Comparison of ENCODE assay signal across 22 cellular contexts in genomic region chr20:62513991-62514390, GRCh38. TPM values are rescaled to one million over a fixed set of nuclear protein-coding genes. Genes with fewer than 3 reads are reported as not detected.
DNase-seq lines count a peak whose midpoint lies in the region; ATAC-seq, FAIRE-seq and TF ChIP-seq lines count a peak whose summit lies in the region.
"Had no signal": no experiment of that assay in that cellular context is flagged by ENCODE, and none has a peak within 500 bp of the region (broad histone marks: within the 10 kb centered on the region; RNA-seq: fewer than 3 reads in every experiment).

No MANE protein-coding gene starts in this region.

- H3K9me3 ChIP-seq in cardiac muscle cell (ENCODE audit: low read depth) (no peaks in the 10 kb centered on the region), H1 (ENCODE audit: insufficient read depth in 2 of 2, low read depth in 1 of 2, low read length in 1 of 2) (no peaks in the 10 kb centered on the region), neural progenitor cell (ENCODE audit: low read depth) (no peaks in the 10 kb centered on the region), skeletal muscle tissue (ENCODE audit: control insufficient read depth in 3 of 3, low read length in 3 of 3) (no peaks in the 10 kb centered on the region)
- H3K9me3 ChIP-seq: A549, HAP-1 had no signal

- H4K20me1 ChIP-seq in H1 (replicated peaks in 1 of 2; ENCODE audit: control insufficient read depth in 1 of 2, insufficient read depth in 2 of 2, low read length in 2 of 2) = no peaks in the 10 kb centered on the region
- H4K20me1 ChIP-seq in neural progenitor cell (ENCODE audit: low read depth) = no peaks in the 10 kb centered on the region

- DNase-seq in cardiac muscle cell (ENCODE audit: low read depth in 1 of 2, low spot score in 1 of 2) (no peak), cardiac septum (ENCODE audit: low spot score) (no peak), H1 (ENCODE audit: low read depth in 1 of 2, low spot score in 2 of 2) (no peak), neural progenitor cell (ENCODE audit: low spot score) (no peak), SIG-M5 treated with dmso at 0.1 percent for 504 hours (lab: John Stamatoyannopoulos, UW; ENCODE audit: unreplicated experiment) (no peak)
- DNase-seq: AML-193; Calu3; CD8-positive, alpha-beta T cell; DMS79 treated with DMSO at 0.1 percent for 48 hours; GF-D8; KBM-7 had no signal

- H2AK5ac ChIP-seq in H1 (ENCODE audit: low read depth, low read length) = no peak overlapping the region

- no peak overlapping the region for H4K5ac ChIP-seq in H1 (ENCODE audit: insufficient read length, low read depth, low read length)

- H3K4me1 ChIP-seq in cardiac muscle cell (ENCODE audit: low read depth) (peaks cover 40% of the 10 kb centered on the region), H1 (replicated peaks in 1 of 4; ENCODE audit: control insufficient read depth in 3 of 4, insufficient read depth in 4 of 4, low read length in 3 of 4) (no peaks in the 10 kb centered on the region), neural progenitor cell (no peaks in the 10 kb centered on the region), skeletal muscle tissue (ENCODE audit: control insufficient read depth in 3 of 3, insufficient read depth in 3 of 3, low read length in 3 of 3) (peaks cover 40 to 77% (median 66%) of the 10 kb centered on the region in 3 donors)
- H3K4me1 ChIP-seq: A549, HAP-1 had no signal

- H3K4me2 ChIP-seq in H1 (ENCODE audit: insufficient read depth in 1 of 2, low read depth in 2 of 2, low read length in 2 of 2) = no peak overlapping the region
- H3K4me2 ChIP-seq in neural progenitor cell = no peak overlapping the region
- H3K4me2 ChIP-seq: A549 had no signal

- no peak overlapping the region for H2BK15ac ChIP-seq in H1 (ENCODE audit: low read length)

- TF ChIP-seq CTCF in cardiac muscle cell (IDR thresholded peaks at IDR 0.05; ENCODE audit: low read depth, low read length) (no peak), H1 (IDR thresholded peaks at IDR 0.05; ENCODE audit: control extremely low read depth in 1 of 3, insufficient read depth in 1 of 3, low read depth in 1 of 3, low read length in 3 of 3) (no peak), neural progenitor cell (IDR thresholded peaks at IDR 0.05) (no peak)

- no peak overlapping the region for H3K23ac ChIP-seq in H1 (ENCODE audit: insufficient read length)

- H3K27ac ChIP-seq in cardiac muscle cell (peak overlapping the region; percentile 88), H1 (ENCODE audit: low read depth, low read length) (no peak overlapping the region), neural progenitor cell (no peak overlapping the region), skeletal muscle tissue (ENCODE audit: low read depth, low read length) (peak overlapping the region; percentile 99)
- H3K27ac ChIP-seq: 22Rv1, A549, HL-60 had no signal

- H3K36me3 Mint-ChIP-seq in neural progenitor cell = no peaks in the 10 kb centered on the region
- H3K36me3 Mint-ChIP-seq: CD8-positive, alpha-beta T cell; IgD-negative memory B cell had no signal

- peak overlapping the region; percentile 59 for H3K27ac Mint-ChIP-seq in neural progenitor cell
- H3K27ac Mint-ChIP-seq: CD8-positive, alpha-beta T cell; IgD-negative memory B cell had no signal

- H3K79me2 ChIP-seq in H1 (ENCODE audit: control insufficient read depth in 1 of 2, insufficient read depth in 2 of 2, low read length in 2 of 2) (no peaks in the 10 kb centered on the region), neural progenitor cell (ENCODE audit: low read depth) (no peaks in the 10 kb centered on the region)

- no peak for FAIRE-seq in H1 (lab: Jason Lieb, UNC)
- FAIRE-seq: A549, HepG2 had no signal

- H2AFZ ChIP-seq in H1 (ENCODE audit: low read length) (no peak overlapping the region), neural progenitor cell (replicated peaks) (no peak overlapping the region)

- no peak overlapping the region for H4K8ac ChIP-seq in H1 (ENCODE audit: extremely low read depth, insufficient read depth, low read length)

- H3K9me3 Mint-ChIP-seq in neural progenitor cell = no peaks in the 10 kb centered on the region
- H3K9me3 Mint-ChIP-seq: CD8-positive, alpha-beta T cell; IgD-negative memory B cell had no signal

- 92% methylated on average over 11 of the region's 14 CpGs; no CpG with 5 or more reads in 1 of the 2 experiments for WGBS in H1 (ENCODE audit: extremely low coverage in 1 of 2, insufficient coverage in 1 of 2, insufficient read length in 1 of 2, insufficient replicate concordance in 2 of 2, low coverage in 1 of 2, low lambda C conversion rate in 2 of 2, missing lambda C conversion rate in 1 of 2), 2 experiments

- H2BK12ac ChIP-seq in H1 (ENCODE audit: low read depth, low read length) = no peak overlapping the region

- H3K4me3 ChIP-seq in cardiac muscle cell = no peak overlapping the region
- no peak overlapping the region for H3K4me3 ChIP-seq in H1 (ENCODE audit: extremely low read depth in 1 of 4, insufficient read depth in 2 of 4, low read depth in 3 of 4, low read length in 4 of 4)
- H3K4me3 ChIP-seq in neural progenitor cell = no peak overlapping the region
- no peak overlapping the region for H3K4me3 ChIP-seq in skeletal muscle tissue (ENCODE audit: low read length in 3 of 3)
- H3K4me3 ChIP-seq: A549, HAP-1 had no signal

- no peaks in the 10 kb centered on the region for H3K27me3 ChIP-seq in cardiac muscle cell
- no peaks in the 10 kb centered on the region; a peak in 1 of 7 replicates for H3K27me3 ChIP-seq in H1 (replicated peaks in 1 of 4; ENCODE audit: control insufficient read depth in 3 of 4, extremely low read depth in 1 of 4, insufficient read depth in 3 of 4, low read length in 3 of 4)
- H3K27me3 ChIP-seq in neural progenitor cell = no peaks in the 10 kb centered on the region
- H3K27me3 ChIP-seq in skeletal muscle tissue (ENCODE audit: control insufficient read depth in 3 of 3, insufficient read depth in 3 of 3, low read length in 3 of 3) = peaks cover 0 to 24% (median 4%) of the 10 kb centered on the region in 3 donors

- H2BK5ac ChIP-seq in H1 (ENCODE audit: low read depth, low read length) = 0 out of 2 replicates have a peak overlapping the region, but pooled peaks have one; percentile 44

- no peak overlapping the region for H3K18ac ChIP-seq in H1 (ENCODE audit: extremely low read depth, low read length)

- H3K4me1 Mint-ChIP-seq in neural progenitor cell = peaks cover 4% of the 10 kb centered on the region
- H3K4me1 Mint-ChIP-seq: IgD-negative memory B cell had no signal

- H3K9ac ChIP-seq in H1 (replicated peaks in 1 of 4; ENCODE audit: extremely low read depth in 1 of 4, low read depth in 3 of 4, low read length in 3 of 4) = no peak overlapping the region
- no peak overlapping the region for H3K9ac ChIP-seq in neural progenitor cell
- peak overlapping the region in 2 of 3 donors; percentile 86 to 95 for H3K9ac ChIP-seq in skeletal muscle tissue (ENCODE audit: low read depth in 1 of 3, low read length in 3 of 3)

- peaks cover 1% of the 10 kb centered on the region; the same call in 1 of the 2 replicates for H3K23me2 ChIP-seq in H1 (ENCODE audit: low read depth, low read length)

- H3F3A ChIP-seq in neural progenitor cell (ENCODE audit: low read depth) = no peaks in the 10 kb centered on the region

- intact Hi-C loops in cardiac septum (cut with DNase I) = loop anchor here (5.0 kb wide), 1 partner anchor 68 kb away; no protein-coding TSS in a partner anchor

- no peak for TF ChIP-seq EP300 in H1 (IDR thresholded peaks at IDR 0.05; ENCODE audit: borderline replicate concordance in 1 of 2, low read depth in 2 of 2, low read length in 2 of 2)

- H3K56ac ChIP-seq in H1 (replicated peaks; ENCODE audit: insufficient read length, low read depth, low read length) = no peak overlapping the region

- H2BK20ac ChIP-seq in H1 (ENCODE audit: low read length) = no peak overlapping the region

- H3K27me3 Mint-ChIP-seq in neural progenitor cell (ENCODE audit: insufficient read depth, low read depth) = peaks cover 7% of the 10 kb centered on the region

- no peak for TF ChIP-seq RAD21 in H1 (IDR thresholded peaks at IDR 0.05 in 1 of 2, conservative IDR thresholded peaks at IDR 0.05 in 1 of 2; ENCODE audit: low read depth in 2 of 2, low read length in 2 of 2)

- CTCF ChIA-PET in H1 (lab: Charles Lee; ENCODE audit: partially characterized antibody) = interaction anchor here (1.1 to 1.6 kb wide), 6 partner anchors 9 to 103 kb away, joined by 3 to 8 read pairs (median 5); no protein-coding TSS in a partner anchor

- no peaks in the 10 kb centered on the region; the same call in 1 of the 2 replicates for H3K79me1 ChIP-seq in H1 (ENCODE audit: low read depth, low read length)

- ATAC-seq in GM18907 (IDR thresholded peaks at IDR 0.05; ENCODE audit: unreplicated experiment) = no peak
- ATAC-seq in HG03039 (IDR thresholded peaks at IDR 0.05; ENCODE audit: unreplicated experiment) = no peak
- ATAC-seq: A549; CD8-positive, alpha-beta T cell; HepG2 had no signal

- no peak overlapping the region for H3K14ac ChIP-seq in H1 (ENCODE audit: insufficient read length)

- POLR2A ChIA-PET in H1 (lab: Charles Lee; ENCODE audit: partially characterized antibody) = interaction anchor here (1.1 kb wide), 1 partner anchor 19 kb away, joined by 3 read pairs; no protein-coding TSS in a partner anchor

- TF ChIP-seq POLR2A in H1 (IDR thresholded peaks at IDR 0.05; ENCODE audit: control extremely low read depth in 1 of 2, low read depth in 2 of 2, low read length in 2 of 2) = no peak

- H2BK120ac ChIP-seq in H1 (replicated peaks; ENCODE audit: low read depth, low read length) = no peak overlapping the region

- no peak overlapping the region for H3K4me3 Mint-ChIP-seq in neural progenitor cell
- H3K4me3 Mint-ChIP-seq: CD8-positive, alpha-beta T cell had no signal

- H3K36me3 ChIP-seq in cardiac muscle cell (no peaks in the 10 kb centered on the region), H1 (ENCODE audit: control insufficient read depth in 2 of 4, insufficient read depth in 4 of 4, low read length in 3 of 4) (no peaks in the 10 kb centered on the region), neural progenitor cell (no peaks in the 10 kb centered on the region), skeletal muscle tissue (ENCODE audit: control insufficient read depth in 3 of 3, insufficient read depth in 3 of 3, low read length in 3 of 3) (no peaks in the 10 kb centered on the region)
- H3K36me3 ChIP-seq: HAP-1 had no signal

- H4K91ac ChIP-seq in H1 (replicated peaks; ENCODE audit: insufficient read length, low read length) = no peak overlapping the region

- H3K4ac ChIP-seq in H1 (replicated peaks; ENCODE audit: insufficient read length, low read depth, low read length) = no peak overlapping the region

RNA-seq across cellular contexts. Expression of gene GATA5, which starts 38.2 kb away (rescaled TPM):
- total RNA-seq in cardiac muscle cell (79.0 and 103 TPM in 2 replicates), cardiac septum (1.0 TPM), neural progenitor cell (ENCODE audit: low replicate concordance) (0.12 TPM in 1 of 2 replicates, not detected in the other), skeletal muscle tissue (0.52 TPM)
- polyA plus RNA-seq in cardiac muscle cell (66.8 and 96.5 TPM in 2 replicates), H1 (2011; rRNA removed) (0.08 TPM in 2 replicates)
- 0.11 and 0.15 TPM in 2 replicates for total RNA-seq in H1 (2021; fragmentation: NEBNext Ultra II Directional; extraction: Animal tissue kit (Norgen Biotek cat#: 25700))
- 0.10 TPM for polyA plus RNA-seq in H1 (2011; cell fraction: cytosol; rRNA removed)
- polyA plus RNA-seq in H1 (2011; cell fraction: nucleus; rRNA removed) = 0.14 TPM
- polyA plus RNA-seq in H1 (2012, experiment 1 of 2) = 0.11 to 0.17 TPM (median 0.12 TPM) in 3 of 4 replicates, not detected in the other
- polyA plus RNA-seq in H1 (2012, experiment 2 of 2) = 0.12 TPM
- polyA plus RNA-seq in H1 (2013, experiment 1 of 2) = 0.08 TPM
- 0.07 TPM for polyA plus RNA-seq in H1 (2013, experiment 2 of 2)
- polyA minus RNA-seq in H1 (2011; rRNA and poly(A)+ RNA removed) = 0.05 and 0.06 TPM in 2 replicates
- not detected for polyA minus RNA-seq in H1 (2011; cell fraction: cytosol; rRNA and poly(A)+ RNA removed)
- polyA minus RNA-seq in H1 (2011; cell fraction: nucleus; rRNA and poly(A)+ RNA removed) = not detected
- total RNA-seq: Calu3; CD8-positive, alpha-beta T cell; HT1080 had no signal
- polyA plus RNA-seq: BJ, IgD-negative memory B cell had no signal

Comparison
In these comparisons a context has a peak if more than half of its experiments do, and no peak if none do; other contexts are left out.
1. RNA of gene GATA5, which starts 38.2 kb away (total RNA-seq): 79.0 to 103 TPM in cardiac muscle cell; 1.0 TPM in cardiac septum (single experiment), 0.52 TPM in skeletal muscle tissue (single experiment), 0.11 to 0.15 TPM in H1 and 0.12 TPM in neural progenitor cell; every median in the first group is over 10 times any median in the second.
2. H3K27ac ChIP-seq: peak in cardiac muscle cell (single experiment) and skeletal muscle tissue (single experiment); none in H1 (single experiment) and neural progenitor cell (single experiment).
3. H3K9ac ChIP-seq: peak in skeletal muscle tissue (2 of 3); none in H1 (0 of 4) and neural progenitor cell (single experiment).